8 cellular contexts compared by ENCODE assay signal in genomic region chr5:158477214-158477613, GRCh38.
"Had no signal": no experiment of that assay in that cellular context is flagged by ENCODE, and none has a peak within 500 bp of the region (broad histone marks: within the 10 kb centered on the region; RNA-seq: fewer than 3 reads in every experiment).

No MANE protein-coding gene starts in this region.

- DNase-seq: GDM1, GF-D8 had no signal

- FAIRE-seq: G401.6, GM12878, GM12891, GM12892, GM18507, GM19239 had no signal

- ATAC-seq: GM12878 had no signal

- H3K4me3 ChIP-seq: GM12878 had no signal
